Comparison of ENCODE assay signal across 8 cellular contexts in genomic region chr11:69674886-69675714, GRCh38. TPM values are rescaled to one million over a fixed set of nuclear protein-coding genes. Genes with fewer than 3 reads are reported as not detected.
DNase-seq lines count a peak whose midpoint lies in the region; ATAC-seq and TF ChIP-seq lines count a peak whose summit lies in the region.

Gene LTO1 (minus strand): TSS chr11:69675353. CDS start chr11:69675239, 114 bp downstream.

- H3K4me3 Mint-ChIP-seq in immature natural killer cell = peak within 1 kb of the TSS; percentile 90 to 97 (median 93)

- POLR2A ChIA-PET in AG04449 (lab: Yijun Ruan, JAX) = interaction anchor here (0.6 to 1.7 kb wide), 7 partner anchors 19 to 557 kb away, joined by 3 to 6 read pairs (median 4); no protein-coding TSS in a partner anchor

- H3K36me3 Mint-ChIP-seq in immature natural killer cell = peaks cover 0 to 4% (median 3%) of the 10 kb centered on the region in 3 donors

- H3K27me3 Mint-ChIP-seq in immature natural killer cell (ENCODE audit: low read depth in 3 of 3) = peaks cover 4 to 10% (median 8%) of the 10 kb centered on the region in 3 donors

- CTCF ChIA-PET in AG04449 (lab: Yijun Ruan, JAX) = interaction anchor here (0.6 to 3.0 kb wide), 12 partner anchors 10 to 630 kb away, joined by 3 to 16 read pairs (median 4); no protein-coding TSS in a partner anchor

- H3K4me3 ChIP-seq in AG04449 (ENCODE audit: low read depth, low read length) = peak within 1 kb of the TSS; percentile 97

- peak within 1 kb of the TSS; percentile 88 to 95 (median 92) for H3K27ac Mint-ChIP-seq in immature natural killer cell

- peak within 1 kb of the TSS; percentile 74 for H3K27ac ChIP-seq in caudate nucleus (ENCODE audit: low read depth, low read length)

- peak; percentile 63 for DNase-seq in AG04449 (ENCODE audit: low read depth, low spot score)
- DNase-seq in NCI-H345 treated with DMSO at 0.1 percent for 48 hours (lab: John Stamatoyannopoulos, UW; ENCODE audit: unreplicated experiment) = peak; percentile 81
- peak; percentile 90 to 93 (median 92) for DNase-seq in activated CD4-positive, CD25-positive, alpha-beta regulatory T cell (lab: John Stamatoyannopoulos, UW)
- peak; percentile 12 to 97 (median 91) for DNase-seq in caudate nucleus (lab: John Stamatoyannopoulos, UW)
- peak; percentile 92 to 94 (median 93) for DNase-seq in immature natural killer cell
- DNase-seq in smooth muscle cell of the brain vasculature (ENCODE audit: low read depth, low spot score) = peak; percentile 94

- no peaks in the 10 kb centered on the region for H3K9me3 Mint-ChIP-seq in immature natural killer cell

- peak; percentile 81 for ATAC-seq in GM18907 (IDR thresholded peaks at IDR 0.05; ENCODE audit: unreplicated experiment)
- peak; percentile 90 for ATAC-seq in HG03159 (IDR thresholded peaks at IDR 0.05; ENCODE audit: unreplicated experiment)

- TF ChIP-seq CTCF in AG04449 (IDR thresholded peaks at IDR 0.05; ENCODE audit: insufficient read depth, low read length, missing control alignments) = no peak

- peaks cover 36 to 43% of the 10 kb centered on the region in 2 donors for H3K4me1 Mint-ChIP-seq in immature natural killer cell

RNA-seq across cellular contexts. Expression of gene LTO1, which starts in this region (rescaled TPM):
- polyA plus RNA-seq in immature natural killer cell = 10 to 100 TPM in 2 of 3 donors, 1 to 10 TPM in 1; 7.2 to 13.1 (median 12.3) TPM

Comparison
In these comparisons a context has a peak if more than half of its experiments do, and no peak if none do; other contexts are left out.
1. Peak in every context shown above with its lines: DNase-seq, ATAC-seq, H3K4me3 ChIP-seq and H3K27ac ChIP-seq.